ENCODE assay signal across 9 cellular contexts in the genomic region with DNA sequence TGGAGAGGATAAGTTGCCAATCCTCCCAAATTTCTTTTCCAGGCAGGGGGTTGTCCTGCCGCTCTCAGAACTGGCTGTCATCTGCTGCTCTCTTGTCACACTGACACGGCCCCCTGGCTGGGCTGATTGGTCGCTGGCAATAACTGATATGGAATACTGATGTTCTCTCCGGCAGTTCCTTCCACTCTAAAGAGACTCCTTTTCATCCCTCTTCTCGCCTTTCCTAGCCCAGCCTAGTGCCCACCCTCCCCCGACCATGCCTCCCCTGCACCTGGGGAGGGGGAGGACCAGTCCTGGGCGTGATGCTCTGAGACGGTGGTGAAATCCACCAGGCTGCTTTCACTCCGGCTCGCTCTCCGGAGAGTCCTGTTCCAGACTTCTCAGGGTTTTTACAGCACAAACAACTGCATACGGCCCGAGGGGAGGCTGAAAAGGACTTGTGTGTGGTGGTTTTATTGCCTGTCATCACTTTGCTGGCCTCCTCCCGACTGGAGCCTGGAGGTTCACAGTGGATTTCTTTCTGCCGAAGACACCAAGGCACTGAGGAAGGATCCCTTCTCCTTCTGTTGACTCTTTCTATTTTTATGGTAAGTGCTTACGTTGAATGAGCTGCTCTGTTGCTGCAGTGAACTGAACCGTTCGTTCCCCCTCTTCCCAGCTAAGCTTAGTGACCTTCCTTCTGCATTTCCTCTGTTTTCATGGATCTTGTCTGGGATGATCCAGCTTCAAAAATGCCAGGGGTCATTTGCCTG. TPM values are rescaled to one million over a fixed set of nuclear protein-coding genes. Genes with fewer than 3 reads are reported as not detected.
DNase-seq lines count a peak whose midpoint lies in the region; TF ChIP-seq lines count a peak whose summit lies in the region.
"Had no signal": no experiment of that assay in that cellular context is flagged by ENCODE, and none has a peak within 500 bp of the region (broad histone marks: within the 10 kb centered on the region; RNA-seq: fewer than 3 reads in every experiment).

TSS of gene ANO4 (plus strand) at position 336 of the 752 bp plus-strand sequence. CDS start 107,010 bp downstream, outside the sequence.

- no peak within 1 kb of the TSS for H3K9ac ChIP-seq in H9 (ENCODE audit: extremely low read depth, insufficient read length, low read length)

- no peak within 1 kb of the TSS for H2BK15ac ChIP-seq in H9 (ENCODE audit: low read depth, low read length)

- peak within 1 kb of the TSS; percentile 43 for H3K4me2 ChIP-seq in H9 (ENCODE audit: insufficient read depth, insufficient read length, low read length)
- H3K4me2 ChIP-seq in hepatocyte, result peak within 1 kb of the TSS; percentile 71

- H3K79me1 ChIP-seq in H9 (ENCODE audit: insufficient read depth, low read depth, low read length, poor library complexity, severe bottlenecking), result no peaks in the 10 kb centered on the region

- no peak within 1 kb of the TSS for H3K56ac ChIP-seq in H9 (ENCODE audit: insufficient read length, low read depth, low read length)

- no peaks in the 10 kb centered on the region for H3K9me2 ChIP-seq in hepatocyte (replicated peaks; ENCODE audit: insufficient read depth)

- peaks cover 42 to 50% of the 10 kb centered on the region in 2 experiments for H3K4me1 Mint-ChIP-seq in H9
- H3K4me1 Mint-ChIP-seq: central memory CD8-positive, alpha-beta T cell had no signal

- H3K79me2 ChIP-seq in H9 (ENCODE audit: insufficient read depth, low read length) (no peaks in the 10 kb centered on the region), hepatocyte (no peaks in the 10 kb centered on the region)

- DNase-seq in H9 (peak; percentile 41), SK-N-DZ (ENCODE audit: low spot score) (peak; percentile 12), hepatocyte (ENCODE audit: low spot score) (peak; percentile 53), skeletal muscle cell (ENCODE audit: low read depth) (peak; percentile 22), OCI-M2 (lab: John Stamatoyannopoulos, UW; ENCODE audit: unreplicated experiment) (no peak), NCI-H1436 (lab: John Stamatoyannopoulos, UW) (no peak), RPMI8226 (no peak), activated gamma-delta T cell (lab: John Stamatoyannopoulos, UW) (no peak)

- H3K14ac ChIP-seq in H9 (ENCODE audit: insufficient read depth, low read length), result no peak within 1 kb of the TSS

- H3K9me3 ChIP-seq in H9 (ENCODE audit: control insufficient read depth, low read depth, low read length) (no peaks in the 10 kb centered on the region), hepatocyte (ENCODE audit: low read depth) (no peaks in the 10 kb centered on the region)

- TF ChIP-seq CTCF in H9 (conservative IDR thresholded peaks at IDR 0.05) (no peak), hepatocyte (IDR thresholded peaks at IDR 0.05; ENCODE audit: poor library complexity) (no peak)

- H3K4ac ChIP-seq in H9 (ENCODE audit: low read depth, low read length), result no peak within 1 kb of the TSS

- H3K4me3 Mint-ChIP-seq in H9, result peak within 1 kb of the TSS; percentile 36 to 71
- H3K4me3 Mint-ChIP-seq: central memory CD8-positive, alpha-beta T cell had no signal

- no peak within 1 kb of the TSS for H2BK5ac ChIP-seq in H9 (ENCODE audit: insufficient read length, low read length)

- H2AFZ ChIP-seq in H9 (ENCODE audit: low read length) (no peak within 1 kb of the TSS), hepatocyte (no peak within 1 kb of the TSS)

- H4K91ac ChIP-seq in H9 (ENCODE audit: insufficient read length, low read depth, low read length), result no peak within 1 kb of the TSS

- H4K8ac ChIP-seq in H9 (replicated peaks; ENCODE audit: insufficient read length, low read depth, low read length), result no peak within 1 kb of the TSS

- no peak within 1 kb of the TSS for H2BK12ac ChIP-seq in H9 (ENCODE audit: insufficient read length, low read depth, low read length)

- no peaks in the 10 kb centered on the region for H3K23me2 ChIP-seq in H9 (ENCODE audit: insufficient read length, low read depth, low read length, poor library complexity, severe bottlenecking)

- H3K36me3 Mint-ChIP-seq in H9 (ENCODE audit: insufficient read depth in 1 of 3, low read depth in 3 of 3), result no peaks in the 10 kb centered on the region

- no peak within 1 kb of the TSS for H2BK120ac ChIP-seq in H9 (ENCODE audit: low read depth, low read length, poor library complexity, severe bottlenecking)

- no peak within 1 kb of the TSS for H3K18ac ChIP-seq in H9 (ENCODE audit: insufficient read length, low read depth, low read length)

- no peak within 1 kb of the TSS for H4K5ac ChIP-seq in H9 (ENCODE audit: insufficient read length, low read depth, low read length)

- H3K27me3 ChIP-seq in H9 (ENCODE audit: insufficient read depth, low read length), result no peaks in the 10 kb centered on the region
- H3K27me3 ChIP-seq in hepatocyte, result peaks cover 7% of the 10 kb centered on the region

- peaks cover 12% of the 10 kb centered on the region for H3K27me3 Mint-ChIP-seq in H9 (ENCODE audit: low read depth)

- no peak within 1 kb of the TSS for H3K23ac ChIP-seq in H9 (ENCODE audit: insufficient read length, low read depth, low read length)

- H3K4me3 ChIP-seq in hepatocyte (peak within 1 kb of the TSS; percentile 7), skeletal muscle cell (ENCODE audit: low read depth, low read length) (peak within 1 kb of the TSS; percentile 14)

- H4K20me1 ChIP-seq in H9 (ENCODE audit: control insufficient read depth, insufficient read depth, insufficient read length) (no peaks in the 10 kb centered on the region), hepatocyte (ENCODE audit: insufficient read depth, poor library complexity, severe bottlenecking) (no peaks in the 10 kb centered on the region)

- H3T11ph ChIP-seq in H9 (ENCODE audit: low read length), result no peak within 1 kb of the TSS

- no peaks in the 10 kb centered on the region for H3K36me3 ChIP-seq in hepatocyte (replicated peaks; ENCODE audit: insufficient read depth, low read depth)

- H3K4me1 ChIP-seq in H9 (ENCODE audit: insufficient read depth, low read length), result peaks cover 3% of the 10 kb centered on the region; the same call in 1 of the 2 replicates
- H3K4me1 ChIP-seq in hepatocyte (ENCODE audit: insufficient read depth), result peaks cover 13% of the 10 kb centered on the region

- peak within 1 kb of the TSS in 2 of 3 experiments; percentile 28 to 49; a peak in 4 of 7 replicates for H3K27ac Mint-ChIP-seq in H9

- H3K9me3 Mint-ChIP-seq in H9, result no peaks in the 10 kb centered on the region

- no peak within 1 kb of the TSS for H2BK20ac ChIP-seq in H9 (ENCODE audit: low read depth, low read length, poor library complexity, severe bottlenecking)

- H2AK5ac ChIP-seq in H9 (ENCODE audit: insufficient read length, low read length), result no peak within 1 kb of the TSS

- H3K27ac ChIP-seq in H9 (ENCODE audit: insufficient read length, low read depth, low read length) (no peak within 1 kb of the TSS), hepatocyte (no peak within 1 kb of the TSS)

- no CpG with 5 or more reads among the region's 18 CpGs for WGBS in H9 (ENCODE audit: extremely low coverage, insufficient read length, low lambda C conversion rate)
- WGBS in hepatocyte (ENCODE audit: low lambda C conversion rate, missing lambda C conversion rate), result 5% methylated on average over 18 of the region's 18 CpGs

RNA-seq across cellular contexts. Expression of gene ANO4, which starts in this region (rescaled TPM):
- total RNA-seq in H9 (2021) (5.7 and 6.1 TPM in 2 replicates), hepatocyte (2.3 and 2.6 TPM in 2 replicates)
- not detected in 2 replicates for polyA plus RNA-seq in SK-N-DZ (2014; cell fraction: cytosol; rRNA removed)
- not detected in 2 replicates for polyA plus RNA-seq in SK-N-DZ (2014; cell fraction: nucleus; rRNA removed)
- polyA plus RNA-seq in hepatocyte, result 1.5 and 1.6 TPM in 2 replicates

Comparison
In these comparisons a context has a peak if more than half of its experiments do, and no peak if none do; other contexts are left out.
1. DNase-seq: peak in H9 (single experiment), SK-N-DZ (single experiment), hepatocyte (single experiment) and skeletal muscle cell (single experiment); none in OCI-M2 (single experiment), NCI-H1436 (single experiment), RPMI8226 (single experiment) and activated gamma-delta T cell (single experiment).